Comparison of ENCODE assay signal across 9 cellular contexts in genomic region chr17:40076101-40076498, GRCh38. TPM values are rescaled to one million over a fixed set of nuclear protein-coding genes. Genes with fewer than 3 reads are reported as not detected.
DNase-seq lines count a peak whose midpoint lies in the region; ATAC-seq and TF ChIP-seq lines count a peak whose summit lies in the region.
"Had no signal": no experiment of that assay in that cellular context is flagged by ENCODE, and none has a peak within 500 bp of the region (broad histone marks: within the 10 kb centered on the region; RNA-seq: fewer than 3 reads in every experiment).

No MANE protein-coding gene starts in this region.

- no peaks in the 10 kb centered on the region for H3K9me3 ChIP-seq in CD4-positive, alpha-beta T cell (ENCODE audit: control insufficient read depth, low read length)
- no peaks in the 10 kb centered on the region for H3K9me3 ChIP-seq in neutrophil
- H3K9me3 ChIP-seq: ovary, SJCRH30 had no signal

- in situ Hi-C loops in ACHN (cut with HindIII; ENCODE audit: low pct_ligation_motif_present, low pct_unique_long_range_greater_than_20kb, low sequenced_read_pairs) = no loop called here

- no peak for ATAC-seq in CD4-positive, alpha-beta T cell (ENCODE audit: poor library complexity)

- POLR2A ChIA-PET in CD4-positive, alpha-beta T cell (lab: Charles Lee) = interaction anchor here (0.8 to 4.4 kb wide), 10 partner anchors 13 to 95 kb away, joined by 3 to 46 read pairs (median 6); partner anchors contain the start of genes CASC3, MED24, NR1D1 and THRA

- no peak overlapping the region for H3K4me3 Mint-ChIP-seq in CD4-positive, alpha-beta T cell
- peak overlapping the region in 4 of 5 experiments; percentile 7 to 78 (median 72) for H3K4me3 Mint-ChIP-seq in brain
- H3K4me3 Mint-ChIP-seq: activated naive CD8-positive, alpha-beta T cell treated with anti-CD3 and anti-CD28 coated beads, Interleukin-2, amount 10 ng/mL, durations not matched to agents 7 days and 5 days had no signal

- intact Hi-C loops in CD4-positive, alpha-beta T cell (cut with DNase I, micrococcal nuclease) = no loop called here

- H3K36me3 ChIP-seq in neutrophil = peaks cover 34% of the 10 kb centered on the region
- H3K36me3 ChIP-seq: ovary, SJCRH30 had no signal

- H3K27me3 Mint-ChIP-seq in CD4-positive, alpha-beta T cell = no peaks in the 10 kb centered on the region
- H3K27me3 Mint-ChIP-seq in brain = peaks cover 3% of the 10 kb centered on the region
- H3K27me3 Mint-ChIP-seq: activated naive CD8-positive, alpha-beta T cell treated with anti-CD3 and anti-CD28 coated beads, Interleukin-2, amount 10 ng/mL, durations not matched to agents 7 days and 5 days had no signal

- H3K4me1 Mint-ChIP-seq in CD4-positive, alpha-beta T cell (ENCODE audit: low read depth) = peaks cover 43% of the 10 kb centered on the region
- H3K4me1 Mint-ChIP-seq in brain = peaks cover 66% of the 10 kb centered on the region

- no peaks in the 10 kb centered on the region for H3K27me3 ChIP-seq in CD4-positive, alpha-beta T cell (ENCODE audit: control insufficient read depth, insufficient read depth, low read length)
- no peaks in the 10 kb centered on the region for H3K27me3 ChIP-seq in neutrophil
- H3K27me3 ChIP-seq: ovary, SJCRH30 had no signal

- DNase-seq in CD4-positive, alpha-beta T cell = no peak
- no peak for DNase-seq in activated CD4-positive, CD25-positive, alpha-beta regulatory T cell (lab: John Stamatoyannopoulos, UW)
- DNase-seq in Ammon's horn (ENCODE audit: low spot score) (no peak), ACHN (no peak)

- H3K9me3 Mint-ChIP-seq in CD4-positive, alpha-beta T cell = no peaks in the 10 kb centered on the region
- no peaks in the 10 kb centered on the region for H3K9me3 Mint-ChIP-seq in brain
- H3K9me3 Mint-ChIP-seq: activated naive CD8-positive, alpha-beta T cell treated with anti-CD3 and anti-CD28 coated beads, Interleukin-2, amount 10 ng/mL, durations not matched to agents 7 days and 5 days had no signal

- H3K27ac ChIP-seq in CD4-positive, alpha-beta T cell (ENCODE audit: low read depth, low read length) = no peak overlapping the region
- peak overlapping the region; percentile 79 for H3K27ac ChIP-seq in neutrophil
- H3K27ac ChIP-seq: SJCRH30 had no signal

- TF ChIP-seq CTCF in CD4-positive, alpha-beta T cell (IDR thresholded peaks at IDR 0.05) = no peak
- no peak for TF ChIP-seq CTCF in brain (conservative IDR thresholded peaks at IDR 0.05)
- no peak for TF ChIP-seq CTCF in neutrophil (IDR thresholded peaks at IDR 0.05)

- peak overlapping the region in 1 of 2 experiments; percentile 32 for H3K4me3 ChIP-seq in neutrophil (ENCODE audit: low read depth in 1 of 2, low read length in 1 of 2)
- H3K4me3 ChIP-seq: ovary, SJCRH30 had no signal

- H3K27ac Mint-ChIP-seq in CD4-positive, alpha-beta T cell = peak overlapping the region; percentile 10
- peak overlapping the region; percentile 87 to 99 (median 99) for H3K27ac Mint-ChIP-seq in brain

- CTCF ChIA-PET in CD4-positive, alpha-beta T cell (lab: Charles Lee) = interaction anchor here (0.5 to 2.8 kb wide), 22 partner anchors 9 to 242 kb away, joined by 3 to 49 read pairs (median 5); partner anchors contain the start of genes MED24, NR1D1 and THRA

- H3K4me1 ChIP-seq in neutrophil (ENCODE audit: control insufficient read depth in 1 of 2, insufficient read depth in 1 of 2, low read depth in 1 of 2, low read length in 1 of 2) = peaks cover 40 to 48% of the 10 kb centered on the region in 2 experiments

- peaks cover 43% of the 10 kb centered on the region for H3K36me3 Mint-ChIP-seq in CD4-positive, alpha-beta T cell (ENCODE audit: low read depth)
- H3K36me3 Mint-ChIP-seq in brain = peaks cover 35% of the 10 kb centered on the region
- H3K36me3 Mint-ChIP-seq: activated naive CD8-positive, alpha-beta T cell treated with anti-CD3 and anti-CD28 coated beads, Interleukin-2, amount 10 ng/mL, durations not matched to agents 7 days and 5 days had no signal

RNA-seq across cellular contexts. Expression of gene THRA, which starts 13.3 kb away (rescaled TPM):
- 10 to 100 TPM; 35.2 to 36.4 TPM for total RNA-seq in CD4-positive, alpha-beta T cell
- polyA plus RNA-seq in brain (ENCODE audit: insufficient read depth, low read depth, low replicate concordance) = 176 TPM

RNA-seq across cellular contexts. Expression of gene MED24, which starts 21.9 kb away (rescaled TPM):
- 10 to 100 TPM; 82.9 to 85.3 TPM for total RNA-seq in CD4-positive, alpha-beta T cell
- polyA plus RNA-seq in brain (ENCODE audit: insufficient read depth, low read depth, low replicate concordance) = 95.0 TPM

RNA-seq across cellular contexts. Expression of gene NR1D1, which starts 24.3 kb away (rescaled TPM):
- total RNA-seq in CD4-positive, alpha-beta T cell = 10 to 100 TPM; 29.6 to 34.1 TPM
- 43.8 TPM for polyA plus RNA-seq in brain (ENCODE audit: insufficient read depth, low read depth, low replicate concordance)

RNA-seq across cellular contexts. Expression of gene MSL1, which starts 45.7 kb away (rescaled TPM):
- total RNA-seq in CD4-positive, alpha-beta T cell = 10 to 100 TPM; 77.0 to 79.2 TPM
- polyA plus RNA-seq in brain (ENCODE audit: insufficient read depth, low read depth, low replicate concordance) = 94.4 TPM
